ENCODE assay signal across 24 cellular contexts in the genomic region with DNA sequence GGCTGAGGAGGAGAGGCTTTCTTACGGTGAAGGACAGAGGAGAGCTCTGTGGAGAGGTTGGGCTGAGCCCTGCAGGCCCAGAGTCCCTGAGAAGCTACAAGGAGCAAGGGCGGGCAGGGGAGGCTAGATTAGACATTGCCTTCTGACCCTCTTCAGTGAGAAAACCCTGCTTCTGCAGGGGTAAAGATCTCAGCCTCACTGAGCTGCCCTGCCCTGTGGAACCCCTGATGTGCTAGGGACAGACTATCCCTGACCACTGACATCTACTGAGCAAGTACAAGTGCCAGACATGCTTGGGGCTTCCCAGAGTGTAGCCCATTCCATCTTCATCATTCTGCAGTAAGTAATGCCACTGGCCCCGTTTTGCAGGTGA.
"Had no signal": no experiment of that assay in that cellular context is flagged by ENCODE, and none has a peak within 500 bp of the region (broad histone marks: within the 10 kb centered on the region; RNA-seq: fewer than 3 reads in every experiment).

No MANE protein-coding gene starts in this region.

- ATAC-seq: naive thymus-derived CD4-positive, alpha-beta T cell; stimulated activated effector memory CD8-positive, alpha-beta T cell treated with anti-CD3 and anti-CD28 coated beads, Interleukin-12 subunit alpha, Interleukin-12 subunit beta, amount 100 ng/mL, for 72 hours had no signal

- H3K4me1 ChIP-seq: heart right ventricle, parathyroid adenoma had no signal

- H3K36me3 Mint-ChIP-seq: activated naive CD4-positive, alpha-beta T cell treated with anti-CD3 and anti-CD28 coated beads, Interleukin-2, amount 10 ng/mL, durations not matched to agents 7 days and 5 days; naive thymus-derived CD4-positive, alpha-beta T cell; stimulated activated effector memory CD8-positive, alpha-beta T cell treated with anti-CD3 and anti-CD28 coated beads, Interleukin-12 subunit alpha, Interleukin-12 subunit beta, amount 100 ng/mL, for 72 hours had no signal

- H3K27ac ChIP-seq: brain microvascular endothelial cell, heart right ventricle, parathyroid adenoma, thoracic aorta had no signal

- H3K27me3 ChIP-seq: brain microvascular endothelial cell, esophagus squamous epithelium had no signal

- H3K9ac ChIP-seq: parathyroid adenoma had no signal

- H3K9me3 ChIP-seq: esophagus squamous epithelium, heart right ventricle, thoracic aorta had no signal

- DNase-seq: activated CD4-positive, alpha-beta memory T cell treated with anti-CD3 and anti-CD28 coated beads, Interleukin-2, amount 10 ng/mL, durations not matched to agents 7 days and 5 days; activated CD4-positive, alpha-beta T cell treated with anti-CD3 and anti-CD28 coated beads, Interleukin-2, amount 10 ng/mL, durations not matched to agents 7 days and 5 days; activated CD4-positive, CD25-positive, alpha-beta regulatory T cell treated with anti-CD3 and anti-CD28 coated beads, Interleukin-2, amount 50 U/mL, for 72 hours; activated CD8-positive, alpha-beta memory T cell treated with anti-CD3 and anti-CD28 coated beads, Interleukin-2, amount 50 U/mL, for 48 hours; activated gamma-delta T cell; activated naive CD4-positive, alpha-beta T cell treated with anti-CD3 and anti-CD28 coated beads, Interleukin-2, amount 10 ng/mL, durations not matched to agents 7 days and 5 days; activated T-cell treated with anti-CD3 and anti-CD28 coated beads, Interleukin-2, amount 50 U/mL, for 24 hours; amniotic stem cell; central memory CD4-positive, alpha-beta T cell; esophagus squamous epithelium; foreskin melanocyte; midbrain; naive thymus-derived CD4-positive, alpha-beta T cell; occipital lobe; stimulated activated CD4-positive, alpha-beta T cell treated with anti-CD3 and anti-CD28 coated beads, Interleukin-4, amount 100 ng/mL, for 1 hour; T-helper 2 cell; trophoblast cell had no signal

- H2AFZ ChIP-seq: parathyroid adenoma had no signal

- H3K4me3 ChIP-seq: esophagus squamous epithelium, heart right ventricle, thoracic aorta had no signal

- H3K36me3 ChIP-seq: brain microvascular endothelial cell, esophagus squamous epithelium, heart right ventricle, thoracic aorta had no signal

- H3K27ac Mint-ChIP-seq: activated CD4-positive, alpha-beta memory T cell treated with anti-CD3 and anti-CD28 coated beads, Interleukin-2, amount 10 ng/mL, durations not matched to agents 7 days and 5 days; activated CD4-positive, alpha-beta T cell treated with anti-CD3 and anti-CD28 coated beads, Interleukin-2, amount 10 ng/mL, durations not matched to agents 7 days and 5 days; activated naive CD4-positive, alpha-beta T cell treated with anti-CD3 and anti-CD28 coated beads, Interleukin-2, amount 10 ng/mL, durations not matched to agents 7 days and 5 days; activated T-cell treated with anti-CD3 and anti-CD28 coated beads, Interleukin-2, amount 50 U/mL, for 24 hours; endodermal cell; naive thymus-derived CD4-positive, alpha-beta T cell; stimulated activated effector memory CD8-positive, alpha-beta T cell treated with anti-CD3 and anti-CD28 coated beads, Interleukin-12 subunit alpha, Interleukin-12 subunit beta, amount 100 ng/mL, for 72 hours; stimulated activated naive CD8-positive, alpha-beta T cell treated with anti-CD3 and anti-CD28 coated beads, Interleukin-15, Interleukin-2, amounts not matched to agents 100 ng/mL and 50 ng/mL, for 24 hours had no signal

- H3K9me3 Mint-ChIP-seq: activated CD4-positive, alpha-beta T cell treated with anti-CD3 and anti-CD28 coated beads, Interleukin-2, amount 10 ng/mL, durations not matched to agents 7 days and 5 days; activated T-cell treated with anti-CD3 and anti-CD28 coated beads, Interleukin-2, amount 50 U/mL, for 24 hours; endodermal cell; stimulated activated naive CD8-positive, alpha-beta T cell treated with anti-CD3 and anti-CD28 coated beads, Interleukin-15, Interleukin-2, amounts not matched to agents 100 ng/mL and 50 ng/mL, for 24 hours had no signal
